9 cellular contexts compared by ENCODE assay signal in genomic region chr6:83514877-83515466, GRCh38. TPM values are rescaled to one million over a fixed set of nuclear protein-coding genes. Genes with fewer than 3 reads are reported as not detected.
DNase-seq lines count a peak whose midpoint lies in the region; ATAC-seq, FAIRE-seq and TF ChIP-seq lines count a peak whose summit lies in the region.
"Had no signal": no experiment of that assay in that cellular context is flagged by ENCODE, and none has a peak within 500 bp of the region (broad histone marks: within the 10 kb centered on the region; RNA-seq: fewer than 3 reads in every experiment).

No MANE protein-coding gene starts in this region.

- TF ChIP-seq RAD21 in IMR-90 (IDR thresholded peaks at IDR 0.05; ENCODE audit: low read length): peak; percentile 93

- no peaks in the 10 kb centered on the region for H3K79me2 ChIP-seq in endothelial cell of umbilical vein (ENCODE audit: control insufficient read depth, insufficient read depth, low read length)

- H3K9me1 ChIP-seq in IMR-90 (ENCODE audit: insufficient read depth, low read length): no peaks in the 10 kb centered on the region
- H3K9me1 ChIP-seq in endothelial cell of umbilical vein (replicated peaks; ENCODE audit: control insufficient read depth, extremely low read depth, insufficient read depth, low read length): no peaks in the 10 kb centered on the region

- POLR2A ChIA-PET in IMR-90 (lab: Charles Lee; ENCODE audit: unreplicated experiment) (interaction anchor here (0.7 kb wide), 1 partner anchor 291 kb away, joined by 4 read pairs; no protein-coding TSS in a partner anchor), endothelial cell of umbilical vein (lab: Charles Lee) (no interaction called here)

- H2BK15ac ChIP-seq in IMR-90 (ENCODE audit: low read depth, low read length): no peak overlapping the region; the same call in 2 of the 3 replicates

- H3K14ac ChIP-seq in IMR-90 (replicated peaks; ENCODE audit: low read depth, low read length): no peak overlapping the region

- H3K27me3 ChIP-seq in IMR-90 (ENCODE audit: control insufficient read depth, insufficient read depth, low read length) (no peaks in the 10 kb centered on the region), endothelial cell of umbilical vein (ENCODE audit: control insufficient read depth in 2 of 2, insufficient read depth in 2 of 2, low read length in 2 of 2) (peaks cover 0 to 1% of the 10 kb centered on the region in 2 experiments)

- H3K4me1 ChIP-seq in IMR-90 (ENCODE audit: control insufficient read depth, insufficient read depth, low read length) (no peaks in the 10 kb centered on the region; the same call in 1 of the 2 replicates), endothelial cell of umbilical vein (ENCODE audit: control insufficient read depth, extremely low read depth, insufficient read depth, low read length) (peaks cover 9% of the 10 kb centered on the region)
- H3K4me1 ChIP-seq: BLaER1 had no signal

- FAIRE-seq in endothelial cell of umbilical vein (lab: Jason Lieb, UNC): peak; percentile 85

- in situ Hi-C loops in IMR-90 (cut with MboI; ENCODE audit: low sequenced_read_pairs): loop anchor here (5.0 to 25.0 kb wide), 4 partner anchors 98 to 1253 kb away; partner anchors contain the start of genes DOP1A and UBE3D

- no peak overlapping the region for H4K91ac ChIP-seq in IMR-90 (ENCODE audit: insufficient read depth, low read depth, low read length)

- intact Hi-C loops in IMR-90 (cut with micrococcal nuclease): loop anchor here (5.0 to 10.0 kb wide), 3 partner anchors 83 to 1263 kb away; partner anchors contain the start of genes ME1 and TPBG
- intact Hi-C loops in endothelial cell of umbilical vein (cut with micrococcal nuclease): loop anchor here (5.0 kb wide), 2 partner anchors 83 to 1268 kb away; partner anchors contain the start of genes IBTK and ME1

- H3K9me3 ChIP-seq in IMR-90 (ENCODE audit: control insufficient read depth, insufficient read depth, low read length): no peaks in the 10 kb centered on the region
- H3K9me3 ChIP-seq in endothelial cell of umbilical vein (replicated peaks; ENCODE audit: control insufficient read depth, insufficient read depth, low read length): no peaks in the 10 kb centered on the region
- H3K9me3 ChIP-seq: BLaER1 had no signal

- no peak overlapping the region for H3K4me3 ChIP-seq in IMR-90 (ENCODE audit: insufficient read depth, low read depth, low read length)
- H3K4me3 ChIP-seq in endothelial cell of umbilical vein (replicated peaks in 1 of 3; ENCODE audit: insufficient read depth in 1 of 3, low read depth in 1 of 3, low read length in 3 of 3): no peak overlapping the region
- H3K4me3 ChIP-seq: BLaER1 had no signal

- no TSS peak for BruUV-seq in IMR-90 (replicated peaks; lab: Mats Ljungman, UMichigan)
- no TSS peak for BruUV-seq in endothelial cell of umbilical vein (replicated peaks; lab: Mats Ljungman, UMichigan)

- H4K20me1 ChIP-seq in IMR-90 (ENCODE audit: insufficient read depth, low read length): no peaks in the 10 kb centered on the region
- no peaks in the 10 kb centered on the region for H4K20me1 ChIP-seq in endothelial cell of umbilical vein (replicated peaks; ENCODE audit: control insufficient read depth, extremely low read depth, insufficient read depth, low read length)
- H4K20me1 ChIP-seq: BLaER1 had no signal

- H2BK20ac ChIP-seq in IMR-90 (ENCODE audit: low read depth, low read length): no peak overlapping the region

- peak overlapping the region; percentile 20 for H3K4me3 Mint-ChIP-seq in neural crest cell
- H3K4me3 Mint-ChIP-seq in activated T-cell treated with anti-CD3 and anti-CD28 coated beads, Interleukin-2, amount 50 U/mL, for 24 hours: no peak overlapping the region

- TF ChIP-seq POLR2A in IMR-90 (IDR thresholded peaks at IDR 0.05; ENCODE audit: low read depth, low read length) (no peak), endothelial cell of umbilical vein (IDR thresholded peaks at IDR 0.05; ENCODE audit: low read depth, low read length) (no peak)

- DNase-seq in NCI-H1436 (lab: John Stamatoyannopoulos, UW): peak; percentile 17
- DNase-seq in NCI-H1436 treated with DMSO at 0.1 percent for 48 hours (lab: John Stamatoyannopoulos, UW): no peak
- DNase-seq in IMR-90: peak; percentile 80
- peak; percentile 44 for DNase-seq in RPMI8226
- DNase-seq in endothelial cell of umbilical vein (ENCODE audit: low read depth, low spot score): peak; percentile 75
- DNase-seq in neural crest cell (ENCODE audit: low read depth, low spot score): peak; percentile 23
- no peak for DNase-seq in activated T-cell treated with anti-CD3 and anti-CD28 coated beads, Interleukin-2, amount 50 U/mL, for 24 hours

- H3K27ac ChIP-seq in IMR-90 (ENCODE audit: insufficient read depth, low read length) (no peak overlapping the region), endothelial cell of umbilical vein (ENCODE audit: insufficient read depth, low read depth, low read length) (no peak overlapping the region)
- H3K27ac ChIP-seq: BLaER1 had no signal

- H2BK5ac ChIP-seq in IMR-90 (ENCODE audit: low read depth, low read length, poor library complexity, severe bottlenecking): no peak overlapping the region

- no peak overlapping the region for H2BK120ac ChIP-seq in IMR-90 (ENCODE audit: low read depth, low read length)

- peak; percentile 96 for TF ChIP-seq CTCF in IMR-90 (conservative IDR thresholded peaks at IDR 0.05; ENCODE audit: low read depth, low read length)
- TF ChIP-seq CTCF in endothelial cell of umbilical vein (IDR thresholded peaks at IDR 0.05; ENCODE audit: extremely low read depth in 1 of 2, insufficient read depth in 1 of 2, low read depth in 1 of 2, low read length in 2 of 2): peak; percentile 57 to 61
- peak; percentile 94 for TF ChIP-seq CTCF in neural crest cell (conservative IDR thresholded peaks at IDR 0.05)

- H3K9ac ChIP-seq in IMR-90 (ENCODE audit: low read depth, low read length): no peak overlapping the region
- H3K9ac ChIP-seq in endothelial cell of umbilical vein (replicated peaks; ENCODE audit: extremely low read depth, insufficient read depth, low read length): no peak overlapping the region
- H3K9ac ChIP-seq: BLaER1 had no signal

- no CpG with 5 or more reads among the region's 4 CpGs for WGBS in IMR-90 (ENCODE audit: extremely low coverage in 2 of 2, insufficient read length in 1 of 2), 2 experiments

- H2AK9ac ChIP-seq in IMR-90 (replicated peaks; ENCODE audit: low read depth, low read length, poor library complexity): no peak overlapping the region

- H4K5ac ChIP-seq in IMR-90 (ENCODE audit: low read depth, low read length): no peak overlapping the region

- no peak overlapping the region for H4K8ac ChIP-seq in IMR-90 (ENCODE audit: low read depth in 2 of 2, low read length in 2 of 2)

- H3K4ac ChIP-seq in IMR-90 (ENCODE audit: low read depth, low read length): no peak overlapping the region

- CTCF ChIA-PET in IMR-90 (lab: Yijun Ruan, JAX) (interaction anchor here (1.1 to 7.0 kb wide), 5 partner anchors 9 to 448 kb away, joined by 3 to 74 read pairs (median 47); partner anchors contain the start of genes DOP1A and UBE3D), endothelial cell of umbilical vein (lab: Charles Lee) (interaction anchor here (0.6 to 7.0 kb wide), 30 partner anchors 9 to 1262 kb away, joined by 3 to 319 read pairs (median 4); partner anchors contain the start of genes DOP1A and UBE3D)

- no peaks in the 10 kb centered on the region for H3K36me3 Mint-ChIP-seq in neural crest cell (ENCODE audit: low read depth)
- H3K36me3 Mint-ChIP-seq in activated T-cell treated with anti-CD3 and anti-CD28 coated beads, Interleukin-2, amount 50 U/mL, for 24 hours (ENCODE audit: low read depth): no peaks in the 10 kb centered on the region

- H3K4me2 ChIP-seq in IMR-90 (ENCODE audit: low read depth, low read length) (no peak overlapping the region), endothelial cell of umbilical vein (ENCODE audit: insufficient read depth, low read length) (no peak overlapping the region)
- H3K4me2 ChIP-seq: BLaER1 had no signal

- H2AK5ac ChIP-seq in IMR-90 (ENCODE audit: low read depth, low read length): no peak overlapping the region

- peaks cover 3% of the 10 kb centered on the region for H3K27me3 Mint-ChIP-seq in neural crest cell (ENCODE audit: low read depth)
- peaks cover 53% of the 10 kb centered on the region for H3K27me3 Mint-ChIP-seq in activated T-cell treated with anti-CD3 and anti-CD28 coated beads, Interleukin-2, amount 50 U/mL, for 24 hours

- no peaks in the 10 kb centered on the region for H3K9me3 Mint-ChIP-seq in neural crest cell
- no peaks in the 10 kb centered on the region for H3K9me3 Mint-ChIP-seq in activated T-cell treated with anti-CD3 and anti-CD28 coated beads, Interleukin-2, amount 50 U/mL, for 24 hours

- dilution Hi-C loops in IMR-90 (cut with HindIII; ENCODE audit: low sequenced_read_pairs, unreplicated experiment) (loop anchor here (25.0 kb wide), 2 partner anchors 303 to 453 kb away; partner anchors contain the start of genes DOP1A and UBE3D), endothelial cell of umbilical vein (cut with MboI; ENCODE audit: extremely low pct_ligation_motif_present, low sequenced_read_pairs) (loop anchor here (25.0 kb wide), 2 partner anchors 303 to 428 kb away; no protein-coding TSS in a partner anchor)

- peaks cover 18% of the 10 kb centered on the region for H3K4me1 Mint-ChIP-seq in neural crest cell
- H3K4me1 Mint-ChIP-seq in activated T-cell treated with anti-CD3 and anti-CD28 coated beads, Interleukin-2, amount 50 U/mL, for 24 hours (ENCODE audit: low read depth): peaks cover 9% of the 10 kb centered on the region

- H3K27ac Mint-ChIP-seq in neural crest cell (ENCODE audit: unreplicated experiment): no peak overlapping the region
- no peak overlapping the region for H3K27ac Mint-ChIP-seq in activated T-cell treated with anti-CD3 and anti-CD28 coated beads, Interleukin-2, amount 50 U/mL, for 24 hours

- H3K79me1 ChIP-seq in IMR-90 (ENCODE audit: low read depth in 1 of 2, low read length in 2 of 2): no peaks in the 10 kb centered on the region

- no peak overlapping the region; the same call in 1 of the 2 replicates for H3K56ac ChIP-seq in IMR-90 (ENCODE audit: extremely low read depth, insufficient read depth, low read length)

- H3K23ac ChIP-seq in IMR-90 (ENCODE audit: low read depth, low read length): no peak overlapping the region

- no peak overlapping the region for H2AFZ ChIP-seq in IMR-90 (replicated peaks; ENCODE audit: low read length, poor library complexity)
- no peak overlapping the region for H2AFZ ChIP-seq in endothelial cell of umbilical vein (ENCODE audit: low read depth, low read length)

- H3K18ac ChIP-seq in IMR-90 (ENCODE audit: low read depth, low read length): no peak overlapping the region

- ATAC-seq in GM18868 (IDR thresholded peaks at IDR 0.05; ENCODE audit: unreplicated experiment): peak; percentile 60
- 0 out of 2 replicates have a peak, but pooled peaks have one; percentile 30 for ATAC-seq in IMR-90 (ENCODE audit: low read depth)

- H3K36me3 ChIP-seq in IMR-90 (ENCODE audit: control insufficient read depth, insufficient read depth, low read length) (no peaks in the 10 kb centered on the region), endothelial cell of umbilical vein (ENCODE audit: control insufficient read depth in 2 of 2, extremely low read depth in 1 of 2, insufficient read depth in 2 of 2, low read length in 2 of 2) (no peaks in the 10 kb centered on the region)
- H3K36me3 ChIP-seq: BLaER1 had no signal

RNA-seq across cellular contexts. Expression of gene PRSS35, which starts 2.6 kb away (rescaled TPM):
- total RNA-seq in IMR-90 (2012; rRNA removed): 5.2 and 6.7 TPM in 2 replicates
- 4.2 and 5.6 TPM in 2 replicates for polyA plus RNA-seq in IMR-90 (2012; rRNA removed)
- polyA plus RNA-seq in IMR-90 (2012; cell fraction: cytosol; rRNA removed): 1.4 and 2.0 TPM in 2 replicates
- polyA plus RNA-seq in IMR-90 (2012; cell fraction: nucleus; rRNA removed; ENCODE audit: low replicate concordance): 0.50 and 1.8 TPM in 2 replicates
- not detected in 2 replicates for total RNA-seq in endothelial cell of umbilical vein
- not detected in 2 replicates for polyA plus RNA-seq in endothelial cell of umbilical vein
- polyA plus RNA-seq in endothelial cell of umbilical vein (2011; cell fraction: cytosol; rRNA removed): 0.04 and 0.06 TPM in 2 replicates
- polyA plus RNA-seq in endothelial cell of umbilical vein (2011; cell fraction: nucleus; rRNA removed): not detected in 2 replicates
- polyA plus RNA-seq in endothelial cell of umbilical vein (2012): 0.08 and 0.16 TPM in 2 replicates
- polyA minus RNA-seq in endothelial cell of umbilical vein: 0.17 TPM in 1 of 2 replicates, not detected in the other
- not detected for polyA minus RNA-seq in endothelial cell of umbilical vein (2011; cell fraction: cytosol; rRNA and poly(A)+ RNA removed)
- 0.14 TPM in 1 of 2 replicates, not detected in the other for polyA minus RNA-seq in endothelial cell of umbilical vein (2011; cell fraction: nucleus; rRNA and poly(A)+ RNA removed)
- 3.3 and 3.9 TPM in 2 replicates for total RNA-seq in neural crest cell

Comparison
In these comparisons a context has a peak if more than half of its experiments do, and no peak if none do; other contexts are left out.
1. DNase-seq: peak in NCI-H1436 (single experiment), IMR-90 (single experiment), RPMI8226 (single experiment), endothelial cell of umbilical vein (single experiment) and neural crest cell (single experiment); none in NCI-H1436 treated with DMSO at 0.1 percent for 48 hours (single experiment) and activated T-cell treated with anti-CD3 and anti-CD28 coated beads, Interleukin-2, amount 50 U/mL, for 24 hours (single experiment).
2. Peak in every context shown above with its lines, with median percentiles within 50 percentile points of each other: CTCF ChIP-seq.